In the genomic region with DNA sequence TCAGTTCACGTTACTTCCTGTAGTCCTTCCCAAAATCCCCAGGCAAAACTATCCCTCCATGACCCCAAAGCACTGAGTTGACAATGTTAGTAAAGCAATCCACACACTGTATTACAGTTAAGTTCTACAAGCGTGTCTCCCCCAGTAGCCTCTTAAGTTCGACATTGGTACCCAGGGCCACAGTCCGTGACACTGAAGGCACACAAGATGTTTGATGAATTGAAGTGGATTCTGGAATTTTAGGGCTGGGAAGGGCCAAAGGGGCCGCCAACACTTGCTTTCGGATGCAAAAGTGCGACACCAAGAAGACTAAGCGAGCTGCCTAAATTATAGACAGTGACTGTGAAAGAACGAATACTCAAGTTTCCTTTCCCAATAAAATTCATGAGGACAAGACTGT, we compare ENCODE assay signal across 8 cellular contexts. TPM values are rescaled to one million over a fixed set of nuclear protein-coding genes. Genes with fewer than 3 reads are reported as not detected.
DNase-seq lines count a peak whose midpoint lies in the region; TF ChIP-seq lines count a peak whose summit lies in the region.

No MANE protein-coding gene starts in this region.

- TF ChIP-seq POLR2A in suprapubic skin (IDR thresholded peaks at IDR 0.05) = no peak

- H3K27ac ChIP-seq in WERI-Rb-1 = no peak overlapping the region
- H3K27ac ChIP-seq in suprapubic skin = no peak overlapping the region

- H3K9me3 ChIP-seq in WERI-Rb-1 (ENCODE audit: severe bottlenecking) (no peaks in the 10 kb centered on the region), suprapubic skin (no peaks in the 10 kb centered on the region)

- no peak for TF ChIP-seq EP300 in suprapubic skin (IDR thresholded peaks at IDR 0.05)

- H3K9me3 Mint-ChIP-seq in activated CD4-positive, alpha-beta T cell treated with anti-CD3 and anti-CD28 coated beads, Interleukin-2, amount 10 ng/mL, durations not matched to agents 24 days and 14 days = no peaks in the 10 kb centered on the region

- DNase-seq in activated CD4-positive, alpha-beta T cell treated with anti-CD3 and anti-CD28 coated beads, Interleukin-2, amount 10 ng/mL, durations not matched to agents 24 days and 14 days = peak; percentile 59
- no peak for DNase-seq in activated CD4-positive, alpha-beta T cell treated with anti-CD3 and anti-CD28 coated beads, Interleukin-2, amount 50 U/mL, for 48 hours
- DNase-seq in WERI-Rb-1 = no peak
- no peak for DNase-seq in suprapubic skin (ENCODE audit: low spot score in 2 of 2)
- DNase-seq in central memory CD4-positive, alpha-beta T cell = no peak
- no peak for DNase-seq in NCI-H1417 treated with DMSO at 0.1 percent for 48 hours (lab: John Stamatoyannopoulos, UW)
- no peak for DNase-seq in AG08395 (ENCODE audit: low spot score)

- 67% methylated on average over 9 of the region's 9 CpGs for WGBS in suprapubic skin

- peak overlapping the region; percentile 72; the same call in 1 of the 2 replicates for H3K4me3 ChIP-seq in WERI-Rb-1 (ENCODE audit: low read depth, low read length)
- H3K4me3 ChIP-seq in iPS-11a (ENCODE audit: low read depth, low read length) = peak overlapping the region; percentile 96
- H3K4me3 ChIP-seq in suprapubic skin = peak overlapping the region; percentile 83

- no peak overlapping the region for H3K4me3 Mint-ChIP-seq in activated CD4-positive, alpha-beta T cell treated with anti-CD3 and anti-CD28 coated beads, Interleukin-2, amount 10 ng/mL, durations not matched to agents 24 days and 14 days

- peaks cover 37% of the 10 kb centered on the region for H3K4me1 ChIP-seq in suprapubic skin

- H3K27me3 Mint-ChIP-seq in activated CD4-positive, alpha-beta T cell treated with anti-CD3 and anti-CD28 coated beads, Interleukin-2, amount 10 ng/mL, durations not matched to agents 24 days and 14 days = no peaks in the 10 kb centered on the region

- H3K36me3 Mint-ChIP-seq in activated CD4-positive, alpha-beta T cell treated with anti-CD3 and anti-CD28 coated beads, Interleukin-2, amount 10 ng/mL, durations not matched to agents 24 days and 14 days (ENCODE audit: low read depth) = peaks cover 11% of the 10 kb centered on the region

- no peaks in the 10 kb centered on the region for H3K27me3 ChIP-seq in WERI-Rb-1 (ENCODE audit: insufficient read depth, low read depth, severe bottlenecking)
- no peaks in the 10 kb centered on the region for H3K27me3 ChIP-seq in suprapubic skin

- peaks cover 40% of the 10 kb centered on the region for H3K4me1 Mint-ChIP-seq in activated CD4-positive, alpha-beta T cell treated with anti-CD3 and anti-CD28 coated beads, Interleukin-2, amount 10 ng/mL, durations not matched to agents 24 days and 14 days

- no peak for TF ChIP-seq CTCF in WERI-Rb-1 (IDR thresholded peaks at IDR 0.05; ENCODE audit: low read depth, low read length)
- no peak for TF ChIP-seq CTCF in suprapubic skin (IDR thresholded peaks at IDR 0.05)

- H3K36me3 ChIP-seq in WERI-Rb-1 (peaks cover 17% of the 10 kb centered on the region), suprapubic skin (no peaks in the 10 kb centered on the region)

- no peak overlapping the region for H3K27ac Mint-ChIP-seq in activated CD4-positive, alpha-beta T cell treated with anti-CD3 and anti-CD28 coated beads, Interleukin-2, amount 10 ng/mL, durations not matched to agents 24 days and 14 days

- intact Hi-C loops in activated CD4-positive, alpha-beta T cell treated with anti-CD3 and anti-CD28 coated beads, Interleukin-2, amount 10 ng/mL, durations not matched to agents 24 days and 14 days (cut with micrococcal nuclease) = loop anchor here (5.0 kb wide), 2 partner anchors 220 to 775 kb away; a partner anchor contains a TSS

RNA-seq across cellular contexts. Expression of a gene that starts 1.5 kb away (rescaled TPM):
- total RNA-seq in activated CD4-positive, alpha-beta T cell treated with anti-CD3 and anti-CD28 coated beads, Interleukin-2, amount 10 ng/mL, durations not matched to agents 24 days and 14 days = 89.6 and 95.4 TPM in 2 replicates
- total RNA-seq in suprapubic skin = 10 to 100 TPM; 49.1 to 74.8 (median 60.7) TPM

RNA-seq across cellular contexts. Expression of a gene that starts 2.0 kb away (rescaled TPM):
- total RNA-seq in activated CD4-positive, alpha-beta T cell treated with anti-CD3 and anti-CD28 coated beads, Interleukin-2, amount 10 ng/mL, durations not matched to agents 24 days and 14 days = 64.3 and 66.3 TPM in 2 replicates
- 1 to 10 TPM; 1.8 to 3.2 (median 2.1) TPM for total RNA-seq in suprapubic skin

Comparison
In these comparisons a context has a peak if more than half of its experiments do, and no peak if none do; other contexts are left out.
1. RNA of a gene that starts 2.0 kb away (total RNA-seq): 64.3 to 66.3 TPM in activated CD4-positive, alpha-beta T cell treated with anti-CD3 and anti-CD28 coated beads, Interleukin-2, amount 10 ng/mL, durations not matched to agents 24 days and 14 days; 1.8 to 3.2 TPM in suprapubic skin; every median in the first group is over 10 times any median in the second.
2. Peak in every context shown above with its lines, with median percentiles within 50 percentile points of each other: H3K4me3 ChIP-seq.